Comparison of ENCODE assay signal across 8 cellular contexts in the genomic region with DNA sequence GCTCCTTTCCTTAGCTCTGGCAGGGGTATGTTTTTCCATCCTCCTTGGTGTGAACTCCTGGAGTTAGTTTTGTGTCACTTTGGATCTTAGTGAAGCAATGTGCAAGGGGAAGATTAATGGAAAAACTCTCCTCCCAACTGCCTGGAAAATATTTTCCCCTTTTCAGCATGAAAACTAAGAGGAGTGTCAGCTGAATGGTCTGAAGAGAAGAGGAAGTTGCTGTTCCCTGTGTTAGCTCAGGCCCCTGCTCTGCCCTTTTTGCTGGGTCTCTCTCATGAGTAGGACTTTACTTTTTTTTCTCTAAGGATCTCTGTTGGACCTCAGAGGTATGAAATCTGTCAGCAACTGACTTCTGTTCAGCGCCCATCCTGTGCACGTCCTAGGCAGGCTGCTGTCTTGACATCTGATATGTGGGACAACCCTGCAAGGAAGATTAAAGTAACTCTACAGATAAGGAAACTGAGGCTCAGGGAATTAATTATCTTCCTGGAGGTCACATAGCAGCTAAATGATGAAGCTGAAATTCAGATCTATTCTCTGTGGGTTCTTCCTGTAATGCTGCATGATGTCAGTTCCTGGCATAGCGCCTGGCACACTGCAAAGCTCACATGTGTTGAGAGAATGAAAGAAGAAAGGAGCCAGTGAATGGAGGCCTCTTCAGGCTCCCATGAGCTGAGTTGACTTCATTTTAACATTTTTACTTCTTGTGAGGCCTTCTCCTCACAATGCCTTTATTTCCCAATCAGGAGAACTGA.
DNase-seq lines count a peak whose midpoint lies in the region; ATAC-seq and TF ChIP-seq lines count a peak whose summit lies in the region.

No MANE protein-coding gene starts in this region.

- TF ChIP-seq CTCF in fibroblast of villous mesenchyme (IDR thresholded peaks at IDR 0.05; ENCODE audit: insufficient read depth, low read depth, low read length) (no peak), psoas muscle (IDR thresholded peaks at IDR 0.05) (no peak), coronary artery (IDR thresholded peaks at IDR 0.05) (no peak)

- H3K4me1 ChIP-seq in SJCRH30 (peaks cover 47% of the 10 kb centered on the region), psoas muscle (peaks cover 31% of the 10 kb centered on the region)

- DNase-seq in EL = peak; percentile 95
- DNase-seq in SJCRH30 = peak; percentile 55 to 61
- peak; percentile 91 for DNase-seq in fibroblast of villous mesenchyme (ENCODE audit: low read depth)
- DNase-seq in psoas muscle = peak; percentile 86 to 89
- no peak for DNase-seq in T-helper 9 cell
- DNase-seq in coronary artery (ENCODE audit: low spot score) = no peak
- DNase-seq in NCI-H146 (lab: John Stamatoyannopoulos, UW) = no peak

- 57 to 74% (median 57%) methylated on average over 3 of the region's 3 CpGs for WGBS in psoas muscle, 3 donors

- intact Hi-C loops in psoas muscle (cut with DNase I) = no loop called here

- H3K27ac ChIP-seq in SJCRH30 (peak overlapping the region; percentile 14; the same call in 1 of the 2 replicates), psoas muscle (peak overlapping the region; percentile 70), coronary artery (peak overlapping the region in 1 of 2 donors; percentile 72)

- H3K9me3 ChIP-seq in SJCRH30 (replicated peaks) (no peaks in the 10 kb centered on the region), psoas muscle (no peaks in the 10 kb centered on the region)

- no peaks in the 10 kb centered on the region for H3K36me3 ChIP-seq in SJCRH30
- H3K36me3 ChIP-seq in psoas muscle (ENCODE audit: insufficient read depth in 1 of 2, low read depth in 1 of 2) = no peaks in the 10 kb centered on the region

- H3K27me3 ChIP-seq in SJCRH30 = no peaks in the 10 kb centered on the region
- no peaks in the 10 kb centered on the region for H3K27me3 ChIP-seq in psoas muscle (ENCODE audit: insufficient read depth in 3 of 3, low read length in 2 of 3)

- H3K4me3 ChIP-seq in SJCRH30 = no peak overlapping the region
- H3K4me3 ChIP-seq in fibroblast of villous mesenchyme (ENCODE audit: low read depth, low read length) = no peak overlapping the region
- H3K4me3 ChIP-seq in psoas muscle = no peak overlapping the region
- H3K4me3 ChIP-seq in coronary artery = no peak overlapping the region

- ATAC-seq in psoas muscle (peak in 3 of 4 donors; percentile 30 to 37 (median 36)), HG03571 (IDR thresholded peaks at IDR 0.05; ENCODE audit: unreplicated experiment) (no peak)

Comparison
In these comparisons a context has a peak if more than half of its experiments do, and no peak if none do; other contexts are left out.
1. DNase-seq: peak in EL (single experiment), SJCRH30 (2 of 2), fibroblast of villous mesenchyme (single experiment) and psoas muscle (2 of 2); none in T-helper 9 cell (single experiment), coronary artery (single experiment) and NCI-H146 (single experiment).